ENCODE assay signal across 24 cellular contexts in genomic region chrX:39577206-39577605, GRCh38.
DNase-seq lines count a peak whose midpoint lies in the region; ATAC-seq and TF ChIP-seq lines count a peak whose summit lies in the region.
"Had no signal": no experiment of that assay in that cellular context is flagged by ENCODE, and none has a peak within 500 bp of the region (broad histone marks: within the 10 kb centered on the region; RNA-seq: fewer than 3 reads in every experiment).

No MANE protein-coding gene starts in this region.

- no peak overlapping the region for H3K27ac ChIP-seq in SK-N-SH (ENCODE audit: low read depth in 2 of 2, low read length in 1 of 2)
- no peak overlapping the region for H3K27ac ChIP-seq in PC-3 (ENCODE audit: low read length)
- H3K27ac ChIP-seq in vagina, result no peak overlapping the region
- H3K27ac ChIP-seq: foreskin keratinocyte, HL-60, skin epidermis, uterus, WERI-Rb-1 had no signal

- H3K27me3 ChIP-seq in SK-N-SH (ENCODE audit: insufficient read depth) (peaks cover 34% of the 10 kb centered on the region), PC-3 (ENCODE audit: low read length) (peaks cover 7% of the 10 kb centered on the region; the same call in 1 of the 2 replicates), vagina (no peaks in the 10 kb centered on the region)
- H3K27me3 ChIP-seq: foreskin keratinocyte, uterus had no signal

- intact Hi-C loops in PC-3 (cut with micrococcal nuclease) (no loop called here), vagina (cut with DNase I) (no loop called here)

- no peaks in the 10 kb centered on the region for H3K9me3 Mint-ChIP-seq in stimulated activated naive B cell treated with anti-CD40 and anti-IgM and Interleukin-4, amounts not matched to agents 10 μg/mL and 1 μg/mL and 100 μg/mL, for 72 hours
- no peaks in the 10 kb centered on the region for H3K9me3 Mint-ChIP-seq in naive thymus-derived CD8-positive, alpha-beta T cell
- H3K9me3 Mint-ChIP-seq: activated CD8-positive, alpha-beta T cell treated with anti-CD3 and anti-CD28 coated beads for 36 hours; activated naive CD4-positive, alpha-beta T cell treated with anti-CD3 and anti-CD28 coated beads, Interleukin-2, amount 50 U/mL, for 24 hours; activated T-cell treated with anti-CD3 and anti-CD28 coated beads, Interleukin-2, amount 50 U/mL, for 4 hours; dendritic cell treated with granulocyte-macrophage colony-stimulating factor and Interleukin-4, amounts not matched to agents 40 ng/mL and 50 ng/mL, for 4 days; memory B cell; T-cell had no signal

- no peak overlapping the region for H3K4me3 ChIP-seq in SK-N-SH (ENCODE audit: low read depth in 2 of 2, low read length in 1 of 2)
- H3K4me3 ChIP-seq in PC-3 (ENCODE audit: low read length), result no peak overlapping the region
- no peak overlapping the region for H3K4me3 ChIP-seq in fibroblast of villous mesenchyme (ENCODE audit: low read depth, low read length)
- H3K4me3 ChIP-seq in vagina, result no peak overlapping the region
- H3K4me3 ChIP-seq: skin epidermis, uterus had no signal

- TF ChIP-seq CTCF in SK-N-SH (IDR thresholded peaks at IDR 0.05), result no peak
- no peak for TF ChIP-seq CTCF in PC-3 (conservative IDR thresholded peaks at IDR 0.05; ENCODE audit: low read depth, low read length)
- no peak for TF ChIP-seq CTCF in fibroblast of villous mesenchyme (IDR thresholded peaks at IDR 0.05; ENCODE audit: insufficient read depth, low read depth, low read length)
- no peak for TF ChIP-seq CTCF in vagina (IDR thresholded peaks at IDR 0.05)

- H3K4me1 Mint-ChIP-seq in stimulated activated naive B cell treated with anti-CD40 and anti-IgM and Interleukin-4, amounts not matched to agents 10 μg/mL and 1 μg/mL and 100 μg/mL, for 72 hours, result peaks cover 14 to 30% of the 10 kb centered on the region in 2 donors
- H3K4me1 Mint-ChIP-seq in naive thymus-derived CD8-positive, alpha-beta T cell, result peaks cover 2 to 11% (median 9%) of the 10 kb centered on the region in 4 donors

- POLR2A ChIA-PET in SK-N-SH (lab: Yijun Ruan, JAX), result no interaction called here
- POLR2A ChIA-PET in PC-3 (lab: Charles Lee; ENCODE audit: unreplicated experiment), result no interaction called here
- POLR2A ChIA-PET in naive thymus-derived CD8-positive, alpha-beta T cell (lab: Charles Lee), result no interaction called here

- H3F3A ChIP-seq in SK-N-SH (replicated peaks; ENCODE audit: insufficient read depth) (no peaks in the 10 kb centered on the region), PC-3 (ENCODE audit: low read length, unreplicated experiment) (no peaks in the 10 kb centered on the region)

- peak overlapping the region; percentile 75 for H3K27ac Mint-ChIP-seq in stimulated activated naive B cell treated with anti-CD40 and anti-IgM and Interleukin-4, amounts not matched to agents 10 μg/mL and 1 μg/mL and 100 μg/mL, for 72 hours
- no peak overlapping the region for H3K27ac Mint-ChIP-seq in naive thymus-derived CD8-positive, alpha-beta T cell
- H3K27ac Mint-ChIP-seq: activated CD8-positive, alpha-beta T cell treated with anti-CD3 and anti-CD28 coated beads for 36 hours; activated naive CD4-positive, alpha-beta T cell treated with anti-CD3 and anti-CD28 coated beads, Interleukin-2, amount 50 U/mL, for 24 hours; dendritic cell treated with granulocyte-macrophage colony-stimulating factor and Interleukin-4, amounts not matched to agents 40 ng/mL and 50 ng/mL, for 4 days; memory B cell; nephron progenitor cell; T-cell had no signal

- H3K9ac ChIP-seq in SK-N-SH, result no peak overlapping the region
- H3K9ac ChIP-seq in PC-3 (ENCODE audit: low read length), result no peak overlapping the region

- no peak overlapping the region for H3K4me2 ChIP-seq in SK-N-SH
- H3K4me2 ChIP-seq in PC-3 (ENCODE audit: low read length), result no peak overlapping the region

- peaks cover 5 to 20% of the 10 kb centered on the region in 2 donors for H3K27me3 Mint-ChIP-seq in stimulated activated naive B cell treated with anti-CD40 and anti-IgM and Interleukin-4, amounts not matched to agents 10 μg/mL and 1 μg/mL and 100 μg/mL, for 72 hours
- no peaks in the 10 kb centered on the region for H3K27me3 Mint-ChIP-seq in naive thymus-derived CD8-positive, alpha-beta T cell
- H3K27me3 Mint-ChIP-seq: activated naive CD4-positive, alpha-beta T cell treated with anti-CD3 and anti-CD28 coated beads, Interleukin-2, amount 50 U/mL, for 24 hours had no signal

- peak; percentile 16; the same call in 1 of the 3 replicates for ATAC-seq in SK-N-SH treated with all-trans-retinoic acid at 6 μM for 48 hours
- no peak for ATAC-seq in PC-3
- no peak for ATAC-seq in stimulated activated naive B cell treated with anti-CD40 and anti-IgM and Interleukin-4, amounts not matched to agents 10 μg/mL and 1 μg/mL and 100 μg/mL, for 72 hours (replicated peaks)
- no peak for ATAC-seq in naive thymus-derived CD8-positive, alpha-beta T cell
- ATAC-seq: activated T-cell treated with anti-CD3 and anti-CD28 coated beads, Interleukin-2, amount 50 U/mL, for 4 hours; foreskin keratinocyte; HCT116 had no signal

- no peaks in the 10 kb centered on the region for H4K20me1 ChIP-seq in SK-N-SH (ENCODE audit: insufficient read depth)
- H4K20me1 ChIP-seq in PC-3 (ENCODE audit: low read length), result no peaks in the 10 kb centered on the region

- TF ChIP-seq RAD21 in SK-N-SH (IDR thresholded peaks at IDR 0.05; ENCODE audit: low read length), result no peak

- CTCF ChIA-PET in SK-N-SH (lab: Yijun Ruan, JAX) (no interaction called here), PC-3 (lab: Charles Lee) (no interaction called here)

- H3K4me1 ChIP-seq in SK-N-SH (ENCODE audit: control insufficient read depth in 1 of 2, insufficient read depth in 2 of 2, low read depth in 1 of 2, low read length in 1 of 2) (peaks cover 0 to 10% of the 10 kb centered on the region in 2 experiments; a peak in 1 of 4 replicates), PC-3 (ENCODE audit: insufficient read depth, low read length) (no peaks in the 10 kb centered on the region), vagina (no peaks in the 10 kb centered on the region)
- H3K4me1 ChIP-seq: foreskin keratinocyte, uterus had no signal

- H3K9me3 ChIP-seq in SK-N-SH (no peaks in the 10 kb centered on the region), PC-3 (ENCODE audit: low read length) (no peaks in the 10 kb centered on the region), vagina (no peaks in the 10 kb centered on the region)
- H3K9me3 ChIP-seq: uterus had no signal

- no TSS peak for BruUV-seq in PC-3 (replicated peaks; lab: Mats Ljungman, UMichigan)

- 16% methylated on average over 7 of the region's 7 CpGs for WGBS in SK-N-SH (ENCODE audit: low lambda C conversion rate)

- no peak for DNase-seq in SK-N-SH
- peak; percentile 39 for DNase-seq in PC-3
- peak; percentile 19 for DNase-seq in fibroblast of villous mesenchyme (ENCODE audit: low read depth)
- no peak for DNase-seq in stimulated activated naive B cell treated with anti-CD40 and anti-IgM and Interleukin-4, amounts not matched to agents 10 μg/mL and 1 μg/mL and 100 μg/mL, for 72 hours
- no peak for DNase-seq in midbrain (lab: John Stamatoyannopoulos, UW)
- DNase-seq in naive thymus-derived CD8-positive, alpha-beta T cell, result no peak
- DNase-seq in vagina (ENCODE audit: extremely low spot score in 2 of 2), result no peak
- DNase-seq: activated CD8-positive, alpha-beta T cell treated with anti-CD3 and anti-CD28 coated beads for 36 hours; activated T-cell treated with anti-CD3 and anti-CD28 coated beads, Interleukin-2, amount 50 U/mL, for 4 hours; foreskin keratinocyte; NCI-H1694 treated with DMSO at 0.1 percent for 48 hours; nephron progenitor cell; stimulated activated CD4-positive, alpha-beta T cell treated with anti-CD3 and anti-CD28 coated beads, Interleukin-4, amount 100 ng/mL, for 1 hour; T-cell; uterus; WERI-Rb-1 had no signal

- no peaks in the 10 kb centered on the region for H3K9me2 ChIP-seq in SK-N-SH
- H3K9me2 ChIP-seq in PC-3 (replicated peaks; ENCODE audit: low read length), result no peaks in the 10 kb centered on the region

- TF ChIP-seq EP300 in SK-N-SH (IDR thresholded peaks at IDR 0.05; ENCODE audit: borderline replicate concordance in 1 of 2, low read depth in 1 of 2, low read length in 1 of 2), result no peak

- no peaks in the 10 kb centered on the region for H3K36me3 Mint-ChIP-seq in stimulated activated naive B cell treated with anti-CD40 and anti-IgM and Interleukin-4, amounts not matched to agents 10 μg/mL and 1 μg/mL and 100 μg/mL, for 72 hours
- H3K36me3 Mint-ChIP-seq in naive thymus-derived CD8-positive, alpha-beta T cell, result no peaks in the 10 kb centered on the region
- H3K36me3 Mint-ChIP-seq: activated naive CD4-positive, alpha-beta T cell treated with anti-CD3 and anti-CD28 coated beads, Interleukin-2, amount 50 U/mL, for 24 hours; memory B cell; T-cell had no signal

- H2AFZ ChIP-seq in SK-N-SH (ENCODE audit: low read depth), result no peak overlapping the region
- H2AFZ ChIP-seq in PC-3 (ENCODE audit: low read length), result no peak overlapping the region

- H3K36me3 ChIP-seq in SK-N-SH (replicated peaks in 1 of 2; ENCODE audit: control insufficient read depth in 1 of 2, insufficient read depth in 2 of 2, low read length in 1 of 2) (no peaks in the 10 kb centered on the region), PC-3 (ENCODE audit: low read depth, low read length) (no peaks in the 10 kb centered on the region), vagina (no peaks in the 10 kb centered on the region)
- H3K36me3 ChIP-seq: uterus, WERI-Rb-1 had no signal

- H3K4me3 Mint-ChIP-seq in stimulated activated naive B cell treated with anti-CD40 and anti-IgM and Interleukin-4, amounts not matched to agents 10 μg/mL and 1 μg/mL and 100 μg/mL, for 72 hours, result no peak overlapping the region
- H3K4me3 Mint-ChIP-seq in naive thymus-derived CD8-positive, alpha-beta T cell, result no peak overlapping the region
- H3K4me3 Mint-ChIP-seq: activated CD8-positive, alpha-beta T cell treated with anti-CD3 and anti-CD28 coated beads for 36 hours; activated naive CD4-positive, alpha-beta T cell treated with anti-CD3 and anti-CD28 coated beads, Interleukin-2, amount 50 U/mL, for 24 hours; activated T-cell treated with anti-CD3 and anti-CD28 coated beads, Interleukin-2, amount 50 U/mL, for 4 hours; dendritic cell treated with granulocyte-macrophage colony-stimulating factor and Interleukin-4, amounts not matched to agents 40 ng/mL and 50 ng/mL, for 4 days; IgD-negative memory B cell; memory B cell; nephron progenitor cell; T-cell had no signal

- no peak for TF ChIP-seq POLR2A in vagina (IDR thresholded peaks at IDR 0.05)

- no peaks in the 10 kb centered on the region for H3K79me2 ChIP-seq in SK-N-SH (ENCODE audit: insufficient read depth)
- H3K79me2 ChIP-seq in PC-3 (ENCODE audit: low read length), result no peaks in the 10 kb centered on the region

TF ChIP-seq in SK-N-SH treated with all-trans-retinoic acid at 6 μM for 48 hours, 23 proteins besides CTCF, POLR2A, EP300 and RAD21 (continues in another document):
- TF ChIP-seq ZC3H10 (CRISPR knock-in tag; IDR thresholded peaks at IDR 0.05), result no peak
- no peak for TF ChIP-seq SNAI2 (CRISPR knock-in tag; IDR thresholded peaks at IDR 0.05)
- TF ChIP-seq GLIS3 (CRISPR knock-in tag; IDR thresholded peaks at IDR 0.05), result no peak

TF ChIP-seq in SK-N-SH, 30 proteins besides CTCF, POLR2A, EP300 and RAD21 (continues in another document):
- TF ChIP-seq MEF2A (IDR thresholded peaks at IDR 0.05; ENCODE audit: borderline replicate concordance, low read depth), result no peak
- no peak for TF ChIP-seq RFX5 (IDR thresholded peaks at IDR 0.05; ENCODE audit: low read length)
- no peak for TF ChIP-seq MXI1 (IDR thresholded peaks at IDR 0.05; ENCODE audit: low read depth, low read length)
- no peak for TF ChIP-seq CHD2 (IDR thresholded peaks at IDR 0.05; ENCODE audit: low read length, partially characterized antibody)
- no peak for TF ChIP-seq JUND (IDR thresholded peaks at IDR 0.05)

Comparison
In these comparisons a context has a peak if more than half of its experiments do, and no peak if none do; other contexts are left out.
1. DNase-seq: peak in PC-3 (single experiment) and fibroblast of villous mesenchyme (single experiment); none in SK-N-SH (single experiment), stimulated activated naive B cell treated with anti-CD40 and anti-IgM and Interleukin-4, amounts not matched to agents 10 μg/mL and 1 μg/mL and 100 μg/mL, for 72 hours (single experiment), midbrain (single experiment), naive thymus-derived CD8-positive, alpha-beta T cell (0 of 10) and vagina (0 of 2).